In the genomic region with DNA sequence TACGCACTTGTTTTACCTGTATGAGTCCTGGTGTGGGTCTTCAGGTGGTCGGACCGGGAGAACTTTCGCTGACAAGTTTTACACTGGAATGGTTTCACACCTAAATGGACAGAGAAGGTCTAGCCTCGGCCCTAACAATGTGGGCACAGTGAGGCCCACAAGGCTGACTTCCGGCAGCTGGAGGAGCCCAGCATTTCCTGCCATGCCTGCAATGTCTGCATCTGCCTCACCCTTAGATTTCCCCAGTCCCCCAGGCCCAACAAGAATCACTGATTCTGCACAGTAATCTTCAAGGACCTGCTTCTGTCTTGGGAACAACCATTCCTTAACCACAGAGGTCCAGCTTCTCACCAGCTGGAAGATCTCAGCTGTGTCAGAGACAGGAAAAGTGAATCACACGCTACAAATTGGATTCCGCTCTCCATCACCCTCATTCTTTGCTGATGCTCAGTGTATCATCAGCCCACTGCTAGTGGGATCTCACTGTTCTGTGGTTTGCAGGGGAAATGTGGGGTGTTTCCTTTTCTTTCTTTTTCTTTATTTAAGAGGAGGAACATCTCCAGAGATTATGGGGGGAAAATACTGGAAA, we compare ENCODE assay signal across 1 cellular context.
A peak's percentile ranks its signal among the peaks of the same experiment; 100 is the strongest.
TF ChIP-seq lines count a peak whose summit lies in the region.

No MANE protein-coding gene starts in this region.

TF ChIP-seq in SK-N-SH, 30 proteins besides CTCF, POLR2A, EP300 and RAD21 (continued from another document):
- no peak for TF ChIP-seq ZBTB33 (IDR thresholded peaks at IDR 0.05; ENCODE audit: borderline replicate concordance, low read depth)
- no peak for TF ChIP-seq NRF1 (IDR thresholded peaks at IDR 0.05; ENCODE audit: low read depth, low read length)
- TF ChIP-seq TCF12 (IDR thresholded peaks at IDR 0.05): peak; percentile 97
- TF ChIP-seq, protein P1, sequence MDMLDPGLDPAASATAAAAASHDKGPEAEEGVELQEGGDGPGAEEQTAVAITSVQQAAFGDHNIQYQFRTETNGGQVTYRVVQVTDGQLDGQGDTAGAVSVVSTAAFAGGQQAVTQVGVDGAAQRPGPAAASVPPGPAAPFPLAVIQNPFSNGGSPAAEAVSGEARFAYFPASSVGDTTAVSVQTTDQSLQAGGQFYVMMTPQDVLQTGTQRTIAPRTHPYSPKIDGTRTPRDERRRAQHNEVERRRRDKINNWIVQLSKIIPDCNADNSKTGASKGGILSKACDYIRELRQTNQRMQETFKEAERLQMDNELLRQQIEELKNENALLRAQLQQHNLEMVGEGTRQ (IDR thresholded peaks at IDR 0.05; ENCODE audit: borderline replicate concordance, low read depth, low read length): no peak
- TF ChIP-seq GATA2 (CRISPR knock-in tag; IDR thresholded peaks at IDR 0.05): no peak
- TF ChIP-seq ELF1 (IDR thresholded peaks at IDR 0.05): no peak
- TF ChIP-seq FOXM1 (IDR thresholded peaks at IDR 0.05; ENCODE audit: low read depth): no peak
- TF ChIP-seq RXRA (IDR thresholded peaks at IDR 0.05; ENCODE audit: borderline replicate concordance, low read depth): no peak
- TF ChIP-seq CHD2 (IDR thresholded peaks at IDR 0.05; ENCODE audit: low read length, partially characterized antibody): no peak
- TF ChIP-seq TAF1 (IDR thresholded peaks at IDR 0.05; ENCODE audit: borderline replicate concordance, low read depth, low read length): no peak
- peak; percentile 92 for TF ChIP-seq PBX3 (IDR thresholded peaks at IDR 0.05)
- TF ChIP-seq, protein P2, sequence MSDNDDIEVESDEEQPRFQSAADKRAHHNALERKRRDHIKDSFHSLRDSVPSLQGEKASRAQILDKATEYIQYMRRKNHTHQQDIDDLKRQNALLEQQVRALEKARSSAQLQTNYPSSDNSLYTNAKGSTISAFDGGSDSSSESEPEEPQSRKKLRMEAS (IDR thresholded peaks at IDR 0.05; ENCODE audit: low read depth): peak; percentile 51
- no peak for TF ChIP-seq TEAD4 (IDR thresholded peaks at IDR 0.05; ENCODE audit: borderline replicate concordance, insufficient read depth)
- no peak for TF ChIP-seq RCOR1 (IDR thresholded peaks at IDR 0.05; ENCODE audit: low read length)
- TF ChIP-seq NFIC (IDR thresholded peaks at IDR 0.05; ENCODE audit: borderline replicate concordance): peak; percentile 36; the same call in 1 of the 2 replicates
- TF ChIP-seq SIN3A (IDR thresholded peaks at IDR 0.05; ENCODE audit: borderline replicate concordance, low read depth, low read length): peak; percentile 44; the same call in 1 of the 2 replicates
